27 cellular contexts compared by ENCODE assay signal in genomic region chr16:56411624-56412023, GRCh38.
"Had no signal": no experiment of that assay in that cellular context is flagged by ENCODE, and none has a peak within 500 bp of the region (broad histone marks: within the 10 kb centered on the region; RNA-seq: fewer than 3 reads in every experiment).

No MANE protein-coding gene starts in this region.

- H3K9me3 Mint-ChIP-seq: activated B cell treated with CpG ODN at 0.5 μM for 24 hours; activated CD4-positive, alpha-beta T cell treated with anti-CD3 and anti-CD28 coated beads, Interleukin-2, amount 10 ng/mL, durations not matched to agents 24 days and 14 days; activated naive CD4-positive, alpha-beta T cell treated with anti-CD3 and anti-CD28 coated beads, Interleukin-2, amount 10 ng/mL, durations not matched to agents 7 days and 5 days; activated naive CD8-positive, alpha-beta T cell treated with anti-CD3 and anti-CD28 coated beads for 36 hours; activated T-helper 17 cell treated with anti-CD3 and anti-CD28 coated beads, Interleukin-2, amount 50 U/mL, for 72 hours; T-cell had no signal

- ATAC-seq: activated CD8-positive, alpha-beta memory T cell treated with anti-CD3 and anti-CD28 coated beads, Interleukin-2, amount 10 ng/mL, durations not matched to agents 7 days and 5 days; activated T-helper 17 cell treated with anti-CD3 and anti-CD28 coated beads, Interleukin-2, amount 50 U/mL, for 72 hours; Panc1; Right ventricle myocardium inferior; T-cell had no signal

- H3K27ac ChIP-seq: SK-N-MC had no signal

- H3K4me3 ChIP-seq: SK-N-MC had no signal

- H3K27me3 Mint-ChIP-seq: activated B cell treated with CpG ODN at 0.5 μM for 24 hours; activated CD4-positive, alpha-beta T cell treated with anti-CD3 and anti-CD28 coated beads, Interleukin-2, amount 10 ng/mL, durations not matched to agents 24 days and 14 days; activated CD8-positive, alpha-beta memory T cell treated with anti-CD3 and anti-CD28 coated beads, Interleukin-2, amount 10 ng/mL, durations not matched to agents 7 days and 5 days; activated naive CD4-positive, alpha-beta T cell treated with anti-CD3 and anti-CD28 coated beads, Interleukin-2, amount 10 ng/mL, durations not matched to agents 7 days and 5 days; activated naive CD8-positive, alpha-beta T cell treated with anti-CD3 and anti-CD28 coated beads for 36 hours; activated T-helper 17 cell treated with anti-CD3 and anti-CD28 coated beads, Interleukin-2, amount 50 U/mL, for 72 hours; T-cell had no signal

- H3K27ac Mint-ChIP-seq: activated B cell treated with CpG ODN at 0.5 μM for 24 hours; activated CD4-positive, alpha-beta T cell treated with anti-CD3 and anti-CD28 coated beads, Interleukin-2, amount 10 ng/mL, durations not matched to agents 24 days and 14 days; activated CD8-positive, alpha-beta memory T cell treated with anti-CD3 and anti-CD28 coated beads, Interleukin-2, amount 10 ng/mL, durations not matched to agents 7 days and 5 days; activated naive CD4-positive, alpha-beta T cell treated with anti-CD3 and anti-CD28 coated beads, Interleukin-2, amount 10 ng/mL, durations not matched to agents 7 days and 5 days; activated naive CD8-positive, alpha-beta T cell treated with anti-CD3 and anti-CD28 coated beads for 36 hours; activated T-helper 17 cell treated with anti-CD3 and anti-CD28 coated beads, Interleukin-2, amount 50 U/mL, for 72 hours; T-cell had no signal

- H3K4me3 Mint-ChIP-seq: activated B cell treated with CpG ODN at 0.5 μM for 24 hours; activated CD4-positive, alpha-beta T cell treated with anti-CD3 and anti-CD28 coated beads, Interleukin-2, amount 10 ng/mL, durations not matched to agents 24 days and 14 days; activated CD8-positive, alpha-beta memory T cell treated with anti-CD3 and anti-CD28 coated beads, Interleukin-2, amount 10 ng/mL, durations not matched to agents 7 days and 5 days; activated naive CD4-positive, alpha-beta T cell treated with anti-CD3 and anti-CD28 coated beads, Interleukin-2, amount 10 ng/mL, durations not matched to agents 7 days and 5 days; activated naive CD8-positive, alpha-beta T cell treated with anti-CD3 and anti-CD28 coated beads for 36 hours; activated T-helper 17 cell treated with anti-CD3 and anti-CD28 coated beads, Interleukin-2, amount 50 U/mL, for 72 hours; T-cell had no signal

- DNase-seq: activated B cell treated with CpG ODN at 0.5 μM for 24 hours; activated CD4-positive, alpha-beta T cell treated with anti-CD3 and anti-CD28 coated beads for 1 hour; activated CD4-positive, alpha-beta T cell treated with anti-CD3 and anti-CD28 coated beads, Interleukin-2, amount 10 ng/mL, durations not matched to agents 24 days and 14 days; activated CD4-positive, alpha-beta T cell treated with anti-CD3 and anti-CD28 coated beads, Interleukin-2, amount 50 U/mL, for 48 hours; activated CD8-positive, alpha-beta memory T cell treated with anti-CD3 and anti-CD28 coated beads, Interleukin-2, amount 10 ng/mL, durations not matched to agents 7 days and 5 days; activated gamma-delta T cell treated with Interleukin-2 at 50 U/mL for 16 hours; activated naive CD4-positive, alpha-beta T cell treated with anti-CD3 and anti-CD28 coated beads, Interleukin-2, amount 10 ng/mL, durations not matched to agents 7 days and 5 days; activated naive CD8-positive, alpha-beta T cell treated with anti-CD3 and anti-CD28 coated beads for 36 hours; activated T-cell treated with anti-CD3 and anti-CD28 coated beads, Interleukin-2, amount 50 U/mL, for 48 hours; caudate nucleus; Karpas-422; NCI-H1417; NCI-H1930; NCI-H2171; NCI-H345; NCI-H510A; NCI-H526 treated with DMSO at 0.1 percent for 48 hours; NCI-H82; OCI-M1; RPMI8226; T-cell; T-helper 2 cell; T1000 had no signal
